Comparison of ENCODE assay signal across 1 cellular context in the genomic region with DNA sequence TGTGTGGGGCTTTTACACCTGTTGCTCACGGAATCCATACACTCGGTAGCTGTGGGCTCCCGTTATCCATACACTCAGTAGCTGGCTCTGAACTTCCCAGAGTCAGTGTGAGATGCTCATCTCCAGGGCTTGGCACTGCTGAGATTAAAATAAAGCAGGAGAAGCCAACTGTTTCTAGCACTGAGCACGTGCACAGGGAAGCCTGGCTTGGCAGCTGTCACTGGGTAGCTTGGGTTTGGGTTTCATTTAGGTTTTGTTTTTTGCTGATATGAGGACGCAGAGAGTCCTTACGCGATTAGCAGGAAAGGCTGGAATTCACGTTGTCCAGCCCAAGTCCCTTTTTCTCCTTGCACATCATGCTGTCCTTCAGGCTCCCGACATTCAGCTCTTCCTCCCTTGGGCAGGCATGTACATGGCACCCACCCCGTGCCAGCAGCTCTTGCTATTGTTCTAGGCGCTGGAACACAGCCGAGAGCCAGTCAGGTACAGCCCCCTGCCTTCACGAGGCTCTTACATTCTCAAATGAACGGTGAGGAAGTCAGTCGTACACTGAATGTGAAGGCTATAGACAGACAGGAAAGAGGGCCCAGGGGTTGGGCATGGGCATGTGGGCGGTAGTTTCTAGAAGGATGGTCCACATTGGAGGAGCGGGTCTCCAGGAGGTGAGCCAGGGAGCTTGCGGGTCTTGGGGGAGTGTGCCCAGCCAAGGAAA.
TF ChIP-seq lines count a peak whose summit lies in the region.

No MANE protein-coding gene starts in this region.

TF ChIP-seq in H1, 55 proteins besides CTCF, POLR2A, EP300 and RAD21:
- TF ChIP-seq SUZ12 (IDR thresholded peaks at IDR 0.05; ENCODE audit: low read length) (no peak), HDAC2 (IDR thresholded peaks at IDR 0.05; ENCODE audit: borderline replicate concordance in 1 of 2, low read depth in 2 of 2, low read length in 2 of 2) (no peak), KDM1A (IDR thresholded peaks at IDR 0.05; ENCODE audit: borderline replicate concordance, low read length) (no peak), CHD1 (IDR thresholded peaks at IDR 0.05; ENCODE audit: low read depth, low read length) (no peak), SP4 (IDR thresholded peaks at IDR 0.05; ENCODE audit: low read length) (no peak), BCL11A (IDR thresholded peaks at IDR 0.05; ENCODE audit: low read depth in 2 of 2, low read length in 2 of 2) (no peak), CREB1 (IDR thresholded peaks at IDR 0.05) (no peak)
- TF ChIP-seq, protein P1, sequence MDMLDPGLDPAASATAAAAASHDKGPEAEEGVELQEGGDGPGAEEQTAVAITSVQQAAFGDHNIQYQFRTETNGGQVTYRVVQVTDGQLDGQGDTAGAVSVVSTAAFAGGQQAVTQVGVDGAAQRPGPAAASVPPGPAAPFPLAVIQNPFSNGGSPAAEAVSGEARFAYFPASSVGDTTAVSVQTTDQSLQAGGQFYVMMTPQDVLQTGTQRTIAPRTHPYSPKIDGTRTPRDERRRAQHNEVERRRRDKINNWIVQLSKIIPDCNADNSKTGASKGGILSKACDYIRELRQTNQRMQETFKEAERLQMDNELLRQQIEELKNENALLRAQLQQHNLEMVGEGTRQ (IDR thresholded peaks at IDR 0.05; ENCODE audit: low read length) = no peak
